Comparison of ENCODE assay signal across 16 cellular contexts in the genomic region with DNA sequence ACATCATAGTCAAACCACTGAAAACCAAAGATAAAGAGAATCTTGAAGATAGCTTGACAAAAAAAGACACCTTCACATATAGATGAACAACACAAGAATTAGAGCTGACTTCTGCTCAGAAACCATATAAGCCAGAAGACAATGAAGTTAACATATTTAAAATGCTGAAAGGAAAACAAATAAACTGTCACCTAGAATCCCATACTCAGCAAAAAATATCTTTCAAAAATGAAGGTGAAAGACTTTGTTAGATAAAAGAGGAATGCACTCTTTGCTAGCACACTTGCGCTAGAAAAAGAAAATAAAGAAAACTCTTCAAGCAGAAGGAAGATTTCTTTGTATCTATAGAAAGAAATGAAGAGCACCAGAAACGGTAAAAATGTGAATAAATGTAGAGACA. TPM values are rescaled to one million over a fixed set of nuclear protein-coding genes. Genes with fewer than 3 reads are reported as not detected.
A peak's percentile ranks its signal among the peaks of the same experiment; 100 is the strongest.
DNase-seq lines count a peak whose midpoint lies in the region; ATAC-seq, FAIRE-seq and TF ChIP-seq lines count a peak whose summit lies in the region.
"Had no signal": no experiment of that assay in that cellular context is flagged by ENCODE, and none has a peak within 500 bp of the region (broad histone marks: within the 10 kb centered on the region; RNA-seq: fewer than 3 reads in every experiment).

No MANE protein-coding gene starts in this region.

- H3K4me1 ChIP-seq in HepG2 (ENCODE audit: insufficient read depth, low read length) (no peaks in the 10 kb centered on the region), right lobe of liver (no peaks in the 10 kb centered on the region)
- H3K4me1 ChIP-seq: Caco-2 had no signal

- TF ChIP-seq CTCF in HepG2 (CRISPR knock-in tag; IDR thresholded peaks at IDR 0.05) (no peak), right lobe of liver (IDR thresholded peaks at IDR 0.05) (no peak)

- H3K27me3 ChIP-seq in HepG2 (ENCODE audit: control insufficient read depth in 1 of 2, insufficient read depth in 2 of 2, low read length in 2 of 2) = no peaks in the 10 kb centered on the region
- no peaks in the 10 kb centered on the region for H3K27me3 ChIP-seq in right lobe of liver

- no peak overlapping the region for H3K9ac ChIP-seq in HepG2 (ENCODE audit: insufficient read depth, low read depth, low read length)
- H3K9ac ChIP-seq: GM23248 had no signal

- no peak overlapping the region for H3K4me3 Mint-ChIP-seq in activated T-helper 17 cell treated with anti-CD3 and anti-CD28 coated beads, Interleukin-2, amount 50 U/mL, for 72 hours
- H3K4me3 Mint-ChIP-seq in immature natural killer cell = no peak overlapping the region
- H3K4me3 Mint-ChIP-seq: B cell; CD8-positive, alpha-beta memory T cell; IgD-negative memory B cell had no signal

- H3K27ac Mint-ChIP-seq in activated T-helper 17 cell treated with anti-CD3 and anti-CD28 coated beads, Interleukin-2, amount 50 U/mL, for 72 hours = peak overlapping the region; percentile 26
- peak overlapping the region in 4 of 6 donors; percentile 16 to 55 (median 36) for H3K27ac Mint-ChIP-seq in immature natural killer cell
- H3K27ac Mint-ChIP-seq: B cell, IgD-negative memory B cell had no signal

- H3K9me3 ChIP-seq in HepG2 (ENCODE audit: low read length) = no peaks in the 10 kb centered on the region
- no peaks in the 10 kb centered on the region for H3K9me3 ChIP-seq in right lobe of liver
- H3K9me3 ChIP-seq: Caco-2 had no signal

- H3K27ac ChIP-seq in HepG2 (ENCODE audit: extremely low read length, insufficient read depth, low read length) (no peak overlapping the region), right lobe of liver (no peak overlapping the region)
- H3K27ac ChIP-seq: GM23248, HL-60 had no signal

- no TSS peak for BruUV-seq in HepG2 (replicated peaks; lab: Mats Ljungman, UMichigan)

- POLR2A ChIA-PET in HepG2 (lab: Yijun Ruan, JAX) = no interaction called here

- DNase-seq in HepG2 (ENCODE audit: low spot score) (no peak), right lobe of liver (no peak), immature natural killer cell (no peak), hepatic stellate cell (ENCODE audit: low spot score) (no peak), SIG-M5 treated with dmso at 0.1 percent for 504 hours (lab: John Stamatoyannopoulos, UW; ENCODE audit: unreplicated experiment) (no peak)
- DNase-seq in stimulated activated CD4-positive, alpha-beta T cell treated with anti-CD3 and anti-CD28 coated beads, Interleukin-2, amount 100 ng/mL, for 24 hours = no peak
- DNase-seq: C1 segment of cervical spinal cord; Caco-2; CD8-positive, alpha-beta memory T cell; GM23248 had no signal

- H3K9me3 Mint-ChIP-seq in activated T-helper 17 cell treated with anti-CD3 and anti-CD28 coated beads, Interleukin-2, amount 50 U/mL, for 72 hours = no peaks in the 10 kb centered on the region
- no peaks in the 10 kb centered on the region for H3K9me3 Mint-ChIP-seq in immature natural killer cell
- H3K9me3 Mint-ChIP-seq: CD8-positive, alpha-beta memory T cell; IgD-negative memory B cell had no signal

- peaks cover 85% of the 10 kb centered on the region for H3K36me3 Mint-ChIP-seq in activated T-helper 17 cell treated with anti-CD3 and anti-CD28 coated beads, Interleukin-2, amount 50 U/mL, for 72 hours (ENCODE audit: low read depth)
- peaks cover 25 to 39% (median 29%) of the 10 kb centered on the region in 3 donors for H3K36me3 Mint-ChIP-seq in immature natural killer cell

- no peak overlapping the region for H3K4me2 ChIP-seq in HepG2 (ENCODE audit: low read depth, low read length)

- ATAC-seq in HepG2 (no peak), right lobe of liver (no peak)
- no peak for ATAC-seq in activated T-helper 17 cell treated with anti-CD3 and anti-CD28 coated beads, Interleukin-2, amount 50 U/mL, for 72 hours (replicated peaks)
- ATAC-seq: HCT116 had no signal

- CTCF ChIA-PET in HepG2 (lab: Yijun Ruan, JAX; ENCODE audit: low intra/inter-chr PET ratio, low total read pairs) = no interaction called here

- H3K36me3 ChIP-seq in HepG2 (replicated peaks in 1 of 2; ENCODE audit: control insufficient read depth in 1 of 2, insufficient read depth in 2 of 2, low read length in 2 of 2) = peaks cover 14 to 54% of the 10 kb centered on the region in 2 experiments
- peaks cover 0 to 44% (median 8%) of the 10 kb centered on the region in 4 donors for H3K36me3 ChIP-seq in right lobe of liver

- intact Hi-C loops in HepG2 (cut with micrococcal nuclease; ENCODE audit: unreplicated experiment) (no loop called here), right lobe of liver (cut with DNase I) (no loop called here)

- no peak for TF ChIP-seq POLR2A in HepG2 (IDR thresholded peaks at IDR 0.05; ENCODE audit: insufficient read depth in 1 of 2, low read depth in 2 of 2, low read length in 2 of 2)
- no peak for TF ChIP-seq POLR2A in right lobe of liver (IDR thresholded peaks at IDR 0.05)

- no peaks in the 10 kb centered on the region for H4K20me1 ChIP-seq in HepG2 (ENCODE audit: insufficient read depth, low read length)

- in situ Hi-C loops in HepG2 (cut with HindIII; ENCODE audit: extremely low pct_ligation_motif_present, low pct_unique_long_range_greater_than_20kb) = no loop called here

- peaks cover 23% of the 10 kb centered on the region for H3K4me1 Mint-ChIP-seq in activated T-helper 17 cell treated with anti-CD3 and anti-CD28 coated beads, Interleukin-2, amount 50 U/mL, for 72 hours
- H3K4me1 Mint-ChIP-seq in immature natural killer cell = peaks cover 15 to 40% of the 10 kb centered on the region in 2 donors
- H3K4me1 Mint-ChIP-seq: B cell had no signal

- H3K4me3 ChIP-seq in HepG2 (replicated peaks in 1 of 3; ENCODE audit: insufficient read depth in 1 of 3, low read depth in 2 of 3, low read length in 3 of 3) (no peak overlapping the region), right lobe of liver (no peak overlapping the region)
- H3K4me3 ChIP-seq: GM23248 had no signal

- no peak overlapping the region for H2AFZ ChIP-seq in HepG2 (ENCODE audit: low read length)
- H2AFZ ChIP-seq: GM23248 had no signal

- no peak for TF ChIP-seq RAD21 in HepG2 (CRISPR knock-in tag; IDR thresholded peaks at IDR 0.05)

- H3K27me3 Mint-ChIP-seq in activated T-helper 17 cell treated with anti-CD3 and anti-CD28 coated beads, Interleukin-2, amount 50 U/mL, for 72 hours = no peaks in the 10 kb centered on the region
- H3K27me3 Mint-ChIP-seq in immature natural killer cell (ENCODE audit: low read depth in 3 of 3) = no peaks in the 10 kb centered on the region
- H3K27me3 Mint-ChIP-seq: B cell; CD8-positive, alpha-beta memory T cell; IgD-negative memory B cell had no signal

- 67% methylated on average over 2 of the region's 2 CpGs for WGBS in HepG2 (ENCODE audit: low lambda C conversion rate)
- 44% methylated on average over 2 of the region's 2 CpGs for WGBS in right lobe of liver (ENCODE audit: insufficient coverage, low coverage, low lambda C conversion rate, missing lambda C conversion rate)

- no peak for FAIRE-seq in HepG2 (lab: Jason Lieb, UNC)
- FAIRE-seq: H54 had no signal

- no peak for TF ChIP-seq EP300 in HepG2 (IDR thresholded peaks at IDR 0.05; ENCODE audit: low read depth in 2 of 2, low read length in 2 of 2)
- no peak for TF ChIP-seq EP300 in HepG2 (CRISPR knock-in tag; IDR thresholded peaks at IDR 0.05; ENCODE audit: borderline replicate concordance)

- no peaks in the 10 kb centered on the region for H3K79me2 ChIP-seq in HepG2 (ENCODE audit: insufficient read depth, low read length)

TF ChIP-seq in HepG2, 621 proteins besides CTCF, POLR2A, EP300 and RAD21 (continues in another document):
- TF ChIP-seq NR1H2 (CRISPR knock-in tag; IDR thresholded peaks at IDR 0.05; ENCODE audit: borderline replicate concordance, low read depth) = no peak
- TF ChIP-seq, protein P1, sequence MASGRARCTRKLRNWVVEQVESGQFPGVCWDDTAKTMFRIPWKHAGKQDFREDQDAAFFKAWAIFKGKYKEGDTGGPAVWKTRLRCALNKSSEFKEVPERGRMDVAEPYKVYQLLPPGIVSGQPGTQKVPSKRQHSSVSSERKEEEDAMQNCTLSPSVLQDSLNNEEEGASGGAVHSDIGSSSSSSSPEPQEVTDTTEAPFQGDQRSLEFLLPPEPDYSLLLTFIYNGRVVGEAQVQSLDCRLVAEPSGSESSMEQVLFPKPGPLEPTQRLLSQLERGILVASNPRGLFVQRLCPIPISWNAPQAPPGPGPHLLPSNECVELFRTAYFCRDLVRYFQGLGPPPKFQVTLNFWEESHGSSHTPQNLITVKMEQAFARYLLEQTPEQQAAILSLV (CRISPR knock-in tag; IDR thresholded peaks at IDR 0.05; ENCODE audit: borderline replicate concordance) = no peak
- peak; percentile 82 to 90 for TF ChIP-seq MAFK (conservative IDR thresholded peaks at IDR 0.05 in 1 of 2, IDR thresholded peaks at IDR 0.05 in 1 of 2; ENCODE audit: low read length in 2 of 2)
- TF ChIP-seq ZC3H13 (CRISPR knock-in tag; IDR thresholded peaks at IDR 0.05) = no peak
- TF ChIP-seq MTA1 (CRISPR knock-in tag; IDR thresholded peaks at IDR 0.05; ENCODE audit: borderline replicate concordance) = no peak
- TF ChIP-seq ZNF891 (CRISPR knock-in tag; IDR thresholded peaks at IDR 0.05) = no peak

RNA-seq across cellular contexts. Expression of a gene that starts 49.5 kb away (rescaled TPM):
- 42.6 and 66.0 TPM in 2 replicates for total RNA-seq in HepG2 (2016; rRNA removed; fragmentation: Illumina TruSeq; extraction: Trizol)
- 6.9 and 7.5 TPM in 2 replicates for total RNA-seq in HepG2 (2016; cell fraction: cytosol; rRNA removed; fragmentation: Illumina TruSeq; extraction: Trizol; ENCODE audit: low read depth)
- total RNA-seq in HepG2 (2016; cell fraction: insoluble cytoplasmic fraction; rRNA removed; fragmentation: Illumina TruSeq; extraction: Trizol) = 42.5 and 60.1 TPM in 2 replicates
- total RNA-seq in HepG2 (2016; cell fraction: membrane; rRNA removed; fragmentation: Illumina TruSeq; extraction: Trizol) = 11.9 and 14.2 TPM in 2 replicates
- 39.9 and 41.3 TPM in 2 replicates for total RNA-seq in HepG2 (2016; cell fraction: nucleus; rRNA removed; fragmentation: Illumina TruSeq; extraction: Trizol)
- polyA plus RNA-seq in HepG2 (2011; rRNA removed) = 40.5 and 41.2 TPM in 2 replicates
- polyA plus RNA-seq in HepG2 (2011; cell fraction: cytosol; rRNA removed) = 26.6 and 37.6 TPM in 2 replicates
- polyA plus RNA-seq in HepG2 (2011; cell fraction: nucleus; rRNA removed) = 50.5 and 50.9 TPM in 2 replicates
- polyA plus RNA-seq in HepG2 (2012) = 31.7 and 34.6 TPM in 2 replicates
- polyA plus RNA-seq in HepG2 (2016; cell fraction: cytosol; fragmentation: Illumina TruSeq; extraction: Trizol; ENCODE audit: low read depth) = 0.78 and 1.1 TPM in 2 replicates
- polyA plus RNA-seq in HepG2 (2016; cell fraction: insoluble cytoplasmic fraction; fragmentation: Illumina TruSeq; extraction: Trizol; ENCODE audit: low read depth) = 35.1 and 36.9 TPM in 2 replicates
- 2.5 and 3.1 TPM in 2 replicates for polyA plus RNA-seq in HepG2 (2016; cell fraction: membrane; fragmentation: Illumina TruSeq; extraction: Trizol; ENCODE audit: low read depth)
- 27.5 and 31.1 TPM in 2 replicates for polyA plus RNA-seq in HepG2 (2016; cell fraction: nucleus; fragmentation: Illumina TruSeq; extraction: Trizol; ENCODE audit: insufficient read depth, low read depth)
- polyA minus RNA-seq in HepG2 (2011; rRNA and poly(A)+ RNA removed; ENCODE audit: low replicate concordance) = 62.2 and 74.0 TPM in 2 replicates
- 41.5 and 47.8 TPM in 2 replicates for polyA minus RNA-seq in HepG2 (2011; cell fraction: cytosol; rRNA and poly(A)+ RNA removed)
- polyA minus RNA-seq in HepG2 (2011; cell fraction: nucleus; rRNA and poly(A)+ RNA removed) = 88.5 and 130 TPM in 2 replicates
- 10 to 100 TPM; 23.0 to 41.2 (median 36.5) TPM for total RNA-seq in right lobe of liver
- 10 to 100 TPM; 38.1 to 50.0 TPM for total RNA-seq in activated T-helper 17 cell treated with anti-CD3 and anti-CD28 coated beads, Interleukin-2, amount 50 U/mL, for 72 hours
- polyA plus RNA-seq in immature natural killer cell = 10 to 100 TPM; 50.0 to 73.8 (median 54.5) TPM
